9 cellular contexts compared by ENCODE assay signal in genomic region chr18:77765468-77765867, GRCh38.
DNase-seq lines count a peak whose midpoint lies in the region; ATAC-seq, FAIRE-seq and TF ChIP-seq lines count a peak whose summit lies in the region.
"Had no signal": no experiment of that assay in that cellular context is flagged by ENCODE, and none has a peak within 500 bp of the region (broad histone marks: within the 10 kb centered on the region; RNA-seq: fewer than 3 reads in every experiment).

No MANE protein-coding gene starts in this region.

- peak; percentile 24 for TF ChIP-seq CTCF in astrocyte (IDR thresholded peaks at IDR 0.05; ENCODE audit: insufficient read depth, low read depth, low read length)

- no peaks in the 10 kb centered on the region for H3K79me1 ChIP-seq in neuronal stem cell (ENCODE audit: low read depth, low read length)

- no peak overlapping the region for H3K4ac ChIP-seq in neuronal stem cell (ENCODE audit: low read length)

- H3K4me1 ChIP-seq in astrocyte (ENCODE audit: insufficient read depth, low read length): no peaks in the 10 kb centered on the region
- H3K4me1 ChIP-seq in neuronal stem cell (ENCODE audit: control insufficient read depth in 2 of 2, insufficient read depth in 1 of 2, low read depth in 1 of 2, low read length in 2 of 2): peaks cover 0 to 4% of the 10 kb centered on the region in 2 donors

- H3K14ac ChIP-seq in neuronal stem cell (ENCODE audit: low read length): no peak overlapping the region

- H2BK15ac ChIP-seq in neuronal stem cell (ENCODE audit: low read length): no peak overlapping the region

- WGBS in neuronal stem cell (ENCODE audit: extremely low coverage in 2 of 2, insufficient read length in 2 of 2, insufficient replicate concordance in 1 of 2), 2 donors: no CpG with 5 or more reads among the region's 9 CpGs

- no peak overlapping the region for H3K27ac Mint-ChIP-seq in activated CD4-positive, alpha-beta memory T cell treated with anti-CD3 and anti-CD28 coated beads for 36 hours
- H3K27ac Mint-ChIP-seq in activated CD4-positive, alpha-beta memory T cell treated with anti-CD3 and anti-CD28 coated beads, Interleukin-2, amount 10 ng/mL, durations not matched to agents 7 days and 5 days: no peak overlapping the region
- no peak overlapping the region for H3K27ac Mint-ChIP-seq in astrocyte (ENCODE audit: unreplicated experiment)
- H3K27ac Mint-ChIP-seq: T-helper 1 cell treated with Interleukin-12 subunit alpha and Interleukin-12 subunit beta and Interleukin-4 antibody, amounts not matched to agents 30 μg/mL and 1 μg/mL, for 36 hours had no signal

- intact Hi-C loops in activated CD4-positive, alpha-beta memory T cell treated with anti-CD3 and anti-CD28 coated beads for 36 hours (cut with micrococcal nuclease): no loop called here

- peaks cover 16% of the 10 kb centered on the region for H3K27me3 Mint-ChIP-seq in activated CD4-positive, alpha-beta memory T cell treated with anti-CD3 and anti-CD28 coated beads for 36 hours
- peaks cover 8% of the 10 kb centered on the region for H3K27me3 Mint-ChIP-seq in activated CD4-positive, alpha-beta memory T cell treated with anti-CD3 and anti-CD28 coated beads, Interleukin-2, amount 10 ng/mL, durations not matched to agents 7 days and 5 days
- no peaks in the 10 kb centered on the region for H3K27me3 Mint-ChIP-seq in astrocyte (ENCODE audit: low read depth, unreplicated experiment)

- H3K36me3 Mint-ChIP-seq in activated CD4-positive, alpha-beta memory T cell treated with anti-CD3 and anti-CD28 coated beads for 36 hours: no peaks in the 10 kb centered on the region
- no peaks in the 10 kb centered on the region for H3K36me3 Mint-ChIP-seq in activated CD4-positive, alpha-beta memory T cell treated with anti-CD3 and anti-CD28 coated beads, Interleukin-2, amount 10 ng/mL, durations not matched to agents 7 days and 5 days (ENCODE audit: low read depth)
- H3K36me3 Mint-ChIP-seq in astrocyte (ENCODE audit: low read depth, unreplicated experiment): no peaks in the 10 kb centered on the region

- no peak overlapping the region for H4K91ac ChIP-seq in neuronal stem cell (ENCODE audit: low read depth, low read length, poor library complexity)

- H3K4me2 ChIP-seq in astrocyte (ENCODE audit: low read length): no peak overlapping the region
- no peak overlapping the region for H3K4me2 ChIP-seq in neuronal stem cell (ENCODE audit: insufficient read depth, low read length, poor library complexity, severe bottlenecking)

- no peak overlapping the region for H2BK5ac ChIP-seq in neuronal stem cell (ENCODE audit: low read length)

- H3K9ac ChIP-seq in astrocyte (ENCODE audit: low read length): no peak overlapping the region
- no peak overlapping the region for H3K9ac ChIP-seq in neuronal stem cell (ENCODE audit: low read depth, low read length, poor library complexity)

- POLR2A ChIA-PET in activated CD4-positive, alpha-beta memory T cell treated with anti-CD3 and anti-CD28 coated beads for 36 hours (lab: Charles Lee): no interaction called here
- POLR2A ChIA-PET in activated CD4-positive, alpha-beta memory T cell treated with anti-CD3 and anti-CD28 coated beads, Interleukin-2, amount 10 ng/mL, durations not matched to agents 7 days and 5 days (lab: Charles Lee): no interaction called here

- H3K79me2 ChIP-seq in astrocyte (ENCODE audit: insufficient read depth, low read length): no peaks in the 10 kb centered on the region

- H2BK12ac ChIP-seq in neuronal stem cell (ENCODE audit: low read length): no peak overlapping the region

- no peak overlapping the region for H3K4me3 ChIP-seq in astrocyte (ENCODE audit: insufficient read depth, low read depth, low read length)
- H3K4me3 ChIP-seq in neuronal stem cell (ENCODE audit: low read length in 2 of 2): no peak overlapping the region

- H3K9me3 ChIP-seq in astrocyte (ENCODE audit: insufficient read depth, low read depth, low read length) (peaks cover 9% of the 10 kb centered on the region), neuronal stem cell (replicated peaks in 1 of 2; ENCODE audit: control insufficient read depth in 2 of 2, insufficient read depth in 1 of 2, low read depth in 1 of 2, low read length in 2 of 2) (peaks cover 0 to 3% of the 10 kb centered on the region in 2 donors)

- H2BK120ac ChIP-seq in neuronal stem cell (ENCODE audit: low read depth, low read length): no peak overlapping the region

- no peaks in the 10 kb centered on the region for H3K9me3 Mint-ChIP-seq in activated CD4-positive, alpha-beta memory T cell treated with anti-CD3 and anti-CD28 coated beads for 36 hours
- H3K9me3 Mint-ChIP-seq in activated CD4-positive, alpha-beta memory T cell treated with anti-CD3 and anti-CD28 coated beads, Interleukin-2, amount 10 ng/mL, durations not matched to agents 7 days and 5 days: peaks cover 3% of the 10 kb centered on the region
- peaks cover 2% of the 10 kb centered on the region for H3K9me3 Mint-ChIP-seq in astrocyte (ENCODE audit: unreplicated experiment)
- H3K9me3 Mint-ChIP-seq: T-helper 1 cell treated with Interleukin-12 subunit alpha and Interleukin-12 subunit beta and Interleukin-4 antibody, amounts not matched to agents 30 μg/mL and 1 μg/mL, for 36 hours had no signal

- H3K18ac ChIP-seq in neuronal stem cell (ENCODE audit: low read length): no peak overlapping the region

- no peak for FAIRE-seq in astrocyte (lab: Jason Lieb, UNC)
- no peak for FAIRE-seq in GM19239 (lab: Jason Lieb, UNC)

- H3K27ac ChIP-seq in astrocyte (ENCODE audit: low read depth, low read length) (no peak overlapping the region), neuronal stem cell (replicated peaks; ENCODE audit: low read length) (no peak overlapping the region)

- H3K23ac ChIP-seq in neuronal stem cell (ENCODE audit: low read depth, low read length, poor library complexity): no peak overlapping the region

- H3K27me3 ChIP-seq in astrocyte (ENCODE audit: insufficient read depth, low read length) (no peaks in the 10 kb centered on the region), neuronal stem cell (ENCODE audit: control insufficient read depth in 3 of 3, insufficient read depth in 3 of 3, low read depth in 1 of 3, low read length in 3 of 3) (peaks cover 0 to 8% (median 0%) of the 10 kb centered on the region in 3 experiments)

- H4K20me1 ChIP-seq in astrocyte (ENCODE audit: insufficient read depth, low read length): no peaks in the 10 kb centered on the region

- no peak for ATAC-seq in HG02798 (IDR thresholded peaks at IDR 0.05; ENCODE audit: poor library complexity, unreplicated experiment)

- CTCF ChIA-PET in activated CD4-positive, alpha-beta memory T cell treated with anti-CD3 and anti-CD28 coated beads for 36 hours (lab: Charles Lee): no interaction called here
- CTCF ChIA-PET in activated CD4-positive, alpha-beta memory T cell treated with anti-CD3 and anti-CD28 coated beads, Interleukin-2, amount 10 ng/mL, durations not matched to agents 7 days and 5 days (lab: Charles Lee): no interaction called here

- H4K8ac ChIP-seq in neuronal stem cell (ENCODE audit: low read depth, low read length): no peak overlapping the region

- H3K36me3 ChIP-seq in astrocyte (ENCODE audit: insufficient read depth, low read length) (no peaks in the 10 kb centered on the region), neuronal stem cell (replicated peaks in 1 of 2; ENCODE audit: control insufficient read depth in 2 of 2, insufficient read depth in 2 of 2, low read length in 2 of 2) (peaks cover 0 to 3% of the 10 kb centered on the region in 2 donors)

- no peak overlapping the region for H2AK5ac ChIP-seq in neuronal stem cell (ENCODE audit: low read depth, low read length)

- peak; percentile 17 for DNase-seq in activated CD4-positive, alpha-beta memory T cell treated with anti-CD3 and anti-CD28 coated beads for 36 hours
- no peak for DNase-seq in activated CD4-positive, alpha-beta memory T cell treated with anti-CD3 and anti-CD28 coated beads, Interleukin-2, amount 10 ng/mL, durations not matched to agents 7 days and 5 days
- DNase-seq in NCI-H1694 treated with DMSO at 0.1 percent for 48 hours (lab: John Stamatoyannopoulos, UW): peak; percentile 59
- no peak for DNase-seq in astrocyte (ENCODE audit: low read depth)
- peak; percentile 39 for DNase-seq in neuronal stem cell (ENCODE audit: low spot score)
- no peak for DNase-seq in GM19239 (ENCODE audit: insufficient read length, low spot score)
- DNase-seq in effector CD4-positive, alpha-beta T cell: no peak

- H3K4me1 Mint-ChIP-seq in activated CD4-positive, alpha-beta memory T cell treated with anti-CD3 and anti-CD28 coated beads for 36 hours (ENCODE audit: low read depth): no peaks in the 10 kb centered on the region
- no peaks in the 10 kb centered on the region for H3K4me1 Mint-ChIP-seq in activated CD4-positive, alpha-beta memory T cell treated with anti-CD3 and anti-CD28 coated beads, Interleukin-2, amount 10 ng/mL, durations not matched to agents 7 days and 5 days
- H3K4me1 Mint-ChIP-seq in astrocyte (ENCODE audit: low read depth, unreplicated experiment): no peaks in the 10 kb centered on the region

- no peak overlapping the region for H2AFZ ChIP-seq in astrocyte (ENCODE audit: low read depth, low read length)
- no peak overlapping the region for H2AFZ ChIP-seq in neuronal stem cell (ENCODE audit: low read length)

- H3K4me3 Mint-ChIP-seq in activated CD4-positive, alpha-beta memory T cell treated with anti-CD3 and anti-CD28 coated beads for 36 hours: no peak overlapping the region
- H3K4me3 Mint-ChIP-seq in activated CD4-positive, alpha-beta memory T cell treated with anti-CD3 and anti-CD28 coated beads, Interleukin-2, amount 10 ng/mL, durations not matched to agents 7 days and 5 days: no peak overlapping the region
- no peak overlapping the region for H3K4me3 Mint-ChIP-seq in astrocyte (ENCODE audit: unreplicated experiment)
- H3K4me3 Mint-ChIP-seq: T-helper 1 cell treated with Interleukin-12 subunit alpha and Interleukin-12 subunit beta and Interleukin-4 antibody, amounts not matched to agents 30 μg/mL and 1 μg/mL, for 36 hours had no signal

Comparison
In these comparisons a context has a peak if more than half of its experiments do, and no peak if none do; other contexts are left out.
1. DNase-seq: peak in activated CD4-positive, alpha-beta memory T cell treated with anti-CD3 and anti-CD28 coated beads for 36 hours (single experiment), NCI-H1694 treated with DMSO at 0.1 percent for 48 hours (single experiment) and neuronal stem cell (single experiment); none in activated CD4-positive, alpha-beta memory T cell treated with anti-CD3 and anti-CD28 coated beads, Interleukin-2, amount 10 ng/mL, durations not matched to agents 7 days and 5 days (single experiment), astrocyte (single experiment), GM19239 (single experiment) and effector CD4-positive, alpha-beta T cell (single experiment).